1 cellular context compared by ENCODE assay signal in the genomic region with DNA sequence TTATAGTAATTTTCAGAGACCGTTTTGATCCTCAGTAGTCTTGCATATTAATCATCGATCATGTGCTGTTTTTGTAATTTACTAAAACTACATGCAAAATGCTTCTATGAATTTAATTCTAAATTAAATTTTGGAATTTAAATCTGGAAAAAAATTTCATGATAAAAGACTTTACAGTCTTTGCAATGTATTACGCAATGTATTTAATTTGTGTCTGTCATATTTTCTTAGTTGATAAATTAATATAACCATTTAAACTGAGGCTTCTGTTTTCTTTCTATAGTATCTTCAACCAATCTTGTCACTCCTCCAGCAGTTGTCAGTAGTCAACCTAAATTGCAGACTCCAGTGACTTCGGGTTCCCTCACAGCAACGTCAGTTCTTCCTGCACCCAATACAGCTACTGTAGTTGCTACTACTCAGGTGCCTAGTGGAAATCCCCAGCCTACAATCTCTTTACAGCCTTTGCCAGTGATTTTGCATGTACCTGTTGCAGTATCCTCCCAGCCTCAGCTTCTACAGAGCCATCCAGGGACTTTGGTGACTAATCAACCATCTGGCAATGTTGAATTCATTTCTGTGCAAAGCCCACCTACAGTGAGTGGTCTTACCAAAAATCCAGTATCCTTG.
TF ChIP-seq lines count a peak whose summit lies in the region.

No MANE protein-coding gene starts in this region.

TF ChIP-seq in A549, 52 proteins besides CTCF, POLR2A, EP300 and RAD21:
- no peak for TF ChIP-seq ESRRA (IDR thresholded peaks at IDR 0.05; ENCODE audit: borderline replicate concordance, low read length)
- TF ChIP-seq, protein P1, sequence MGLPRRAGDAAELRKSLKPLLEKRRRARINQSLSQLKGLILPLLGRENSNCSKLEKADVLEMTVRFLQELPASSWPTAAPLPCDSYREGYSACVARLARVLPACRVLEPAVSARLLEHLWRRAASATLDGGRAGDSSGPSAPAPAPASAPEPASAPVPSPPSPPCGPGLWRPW (IDR thresholded peaks at IDR 0.05), result no peak
- TF ChIP-seq MAFK (IDR thresholded peaks at IDR 0.05; ENCODE audit: partially characterized antibody), result no peak
- no peak for TF ChIP-seq PHF8 (IDR thresholded peaks at IDR 0.05; ENCODE audit: borderline replicate concordance, low read depth)
- TF ChIP-seq TP53 (CRISPR knock-in tag; IDR thresholded peaks at IDR 0.05), result no peak
- no peak for TF ChIP-seq CBX2 (IDR thresholded peaks at IDR 0.05; ENCODE audit: borderline replicate concordance, low read depth)
- peak; percentile 29 to 43; a peak in 2 of 4 replicates for TF ChIP-seq CEBPB (IDR thresholded peaks at IDR 0.05)
- TF ChIP-seq FOXS1 (CRISPR knock-in tag; IDR thresholded peaks at IDR 0.05), result no peak
- no peak for TF ChIP-seq SREBF2 (IDR thresholded peaks at IDR 0.05)
